Comparison of ENCODE assay signal across 14 cellular contexts in genomic region chr12:90268574-90268973, GRCh38.
"Had no signal": no experiment of that assay in that cellular context is flagged by ENCODE, and none has a peak within 500 bp of the region (broad histone marks: within the 10 kb centered on the region; RNA-seq: fewer than 3 reads in every experiment).

No MANE protein-coding gene starts in this region.

- H3K4me2 ChIP-seq: neural progenitor cell had no signal

- H3K27me3 ChIP-seq: ascending aorta, neural progenitor cell, pancreas, testis had no signal

- H3K27ac Mint-ChIP-seq: activated CD4-positive, alpha-beta memory T cell treated with anti-CD3 and anti-CD28 coated beads for 36 hours; activated naive CD8-positive, alpha-beta T cell treated with anti-CD3 and anti-CD28 coated beads, Interleukin-2, amount 10 ng/mL, durations not matched to agents 7 days and 5 days; neural progenitor cell; stimulated activated naive CD8-positive, alpha-beta T cell treated with anti-CD3 and anti-CD28 coated beads, Interleukin-15, Interleukin-2, amounts not matched to agents 100 ng/mL and 50 ng/mL, for 24 hours had no signal

- H3K4me3 ChIP-seq: ascending aorta, neural progenitor cell, pancreas, testis had no signal

- H3K4me3 Mint-ChIP-seq: activated CD4-positive, alpha-beta memory T cell treated with anti-CD3 and anti-CD28 coated beads for 36 hours; activated naive CD8-positive, alpha-beta T cell treated with anti-CD3 and anti-CD28 coated beads, Interleukin-2, amount 10 ng/mL, durations not matched to agents 7 days and 5 days; activated T-cell treated with anti-CD3 and anti-CD28 coated beads, Interleukin-2, amount 50 U/mL, for 4 hours; neural progenitor cell; stimulated activated naive CD8-positive, alpha-beta T cell treated with anti-CD3 and anti-CD28 coated beads, Interleukin-15, Interleukin-2, amounts not matched to agents 100 ng/mL and 50 ng/mL, for 24 hours had no signal

- H2AFZ ChIP-seq: neural progenitor cell had no signal

- ATAC-seq: activated T-cell treated with anti-CD3 and anti-CD28 coated beads, Interleukin-2, amount 50 U/mL, for 4 hours; pancreas had no signal

- H3K9ac ChIP-seq: neural progenitor cell had no signal

- DNase-seq: activated CD4-positive, alpha-beta memory T cell treated with anti-CD3 and anti-CD28 coated beads for 36 hours; activated gamma-delta T cell treated with Interleukin-2 at 50 U/mL for 16 hours; activated naive CD8-positive, alpha-beta T cell treated with anti-CD3 and anti-CD28 coated beads, Interleukin-2, amount 10 ng/mL, durations not matched to agents 7 days and 5 days; activated T-cell treated with anti-CD3 and anti-CD28 coated beads, Interleukin-2, amount 50 U/mL, for 4 hours; hypothalamus; kidney glomerular epithelial cell; pancreas; stimulated activated CD4-positive, alpha-beta T cell treated with anti-CD3 and anti-CD28 coated beads, Interleukin-12 subunit alpha, Interleukin-12 subunit beta, amount 100 ng/mL, for 4 hours; stimulated activated CD4-positive, alpha-beta T cell treated with anti-CD3 and anti-CD28 coated beads, Interleukin-2, amount 100 ng/mL, for 48 hours; testis had no signal

- H3K36me3 ChIP-seq: ascending aorta, neural progenitor cell, pancreas had no signal

- H3K4me1 Mint-ChIP-seq: activated naive CD8-positive, alpha-beta T cell treated with anti-CD3 and anti-CD28 coated beads, Interleukin-2, amount 10 ng/mL, durations not matched to agents 7 days and 5 days; neural progenitor cell had no signal

- H3K9me3 Mint-ChIP-seq: activated CD4-positive, alpha-beta memory T cell treated with anti-CD3 and anti-CD28 coated beads for 36 hours; activated T-cell treated with anti-CD3 and anti-CD28 coated beads, Interleukin-2, amount 50 U/mL, for 4 hours; neural progenitor cell; stimulated activated naive CD8-positive, alpha-beta T cell treated with anti-CD3 and anti-CD28 coated beads, Interleukin-15, Interleukin-2, amounts not matched to agents 100 ng/mL and 50 ng/mL, for 24 hours had no signal

- H3K27me3 Mint-ChIP-seq: activated CD4-positive, alpha-beta memory T cell treated with anti-CD3 and anti-CD28 coated beads for 36 hours had no signal

- H3K36me3 Mint-ChIP-seq: activated CD4-positive, alpha-beta memory T cell treated with anti-CD3 and anti-CD28 coated beads for 36 hours; activated naive CD8-positive, alpha-beta T cell treated with anti-CD3 and anti-CD28 coated beads, Interleukin-2, amount 10 ng/mL, durations not matched to agents 7 days and 5 days; neural progenitor cell had no signal

- H3K9me3 ChIP-seq: ascending aorta, pancreas, testis had no signal

- H3K4me1 ChIP-seq: ascending aorta, pancreas, testis had no signal

- H3K27ac ChIP-seq: ascending aorta, neural progenitor cell, pancreas, testis, VCaP had no signal
